ENCODE assay signal across 3 cellular contexts in genomic region chr10:104243009-104243408, GRCh38. TPM values are rescaled to one million over a fixed set of nuclear protein-coding genes. Genes with fewer than 3 reads are reported as not detected.
"Had no signal": no experiment of that assay in that cellular context is flagged by ENCODE, and none has a peak within 500 bp of the region (broad histone marks: within the 10 kb centered on the region; RNA-seq: fewer than 3 reads in every experiment).

No MANE protein-coding gene starts in this region.

RNA-seq across cellular contexts. Expression of gene CFAP43, which starts 10.8 kb away (rescaled TPM):
- total RNA-seq: left ventricle myocardium superior, myocyte had no signal

RNA-seq across cellular contexts. Expression of gene GSTO2, which starts 26.0 kb away (rescaled TPM):
- total RNA-seq: myocyte, skeletal muscle tissue had no signal
